ENCODE assay signal across 1 cellular context in the genomic region with DNA sequence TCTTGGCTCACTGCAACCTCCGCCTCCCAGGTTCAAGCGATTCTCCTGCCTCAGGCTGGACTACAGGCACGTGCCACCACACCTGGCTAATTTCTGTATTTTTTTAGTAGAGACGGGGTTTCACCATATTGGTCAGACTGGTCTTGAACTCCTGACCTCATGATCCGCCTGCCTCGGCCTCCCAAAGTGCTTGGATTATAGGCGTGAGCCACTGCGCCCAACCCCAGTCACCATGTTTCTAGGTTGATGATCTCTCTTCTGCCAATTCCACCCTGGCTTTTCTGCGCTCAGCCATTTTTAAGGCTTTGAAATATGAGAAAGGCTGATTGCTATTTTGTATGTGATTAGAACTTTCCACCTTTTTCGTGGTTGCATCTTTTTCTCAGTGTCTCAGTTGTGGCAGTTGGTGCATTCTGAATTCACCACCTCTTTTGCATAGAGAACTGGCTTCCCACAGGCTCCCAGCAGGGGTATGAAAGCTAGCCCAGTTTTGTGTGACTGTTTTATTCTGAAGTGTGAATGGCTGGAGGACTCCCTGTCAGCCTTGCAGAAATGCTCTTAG.
TF ChIP-seq lines count a peak whose summit lies in the region.

No MANE protein-coding gene starts in this region.

TF ChIP-seq in GM12878, 131 proteins besides CTCF, POLR2A, EP300 and RAD21 (continued from another document):
- TF ChIP-seq, protein P1, sequence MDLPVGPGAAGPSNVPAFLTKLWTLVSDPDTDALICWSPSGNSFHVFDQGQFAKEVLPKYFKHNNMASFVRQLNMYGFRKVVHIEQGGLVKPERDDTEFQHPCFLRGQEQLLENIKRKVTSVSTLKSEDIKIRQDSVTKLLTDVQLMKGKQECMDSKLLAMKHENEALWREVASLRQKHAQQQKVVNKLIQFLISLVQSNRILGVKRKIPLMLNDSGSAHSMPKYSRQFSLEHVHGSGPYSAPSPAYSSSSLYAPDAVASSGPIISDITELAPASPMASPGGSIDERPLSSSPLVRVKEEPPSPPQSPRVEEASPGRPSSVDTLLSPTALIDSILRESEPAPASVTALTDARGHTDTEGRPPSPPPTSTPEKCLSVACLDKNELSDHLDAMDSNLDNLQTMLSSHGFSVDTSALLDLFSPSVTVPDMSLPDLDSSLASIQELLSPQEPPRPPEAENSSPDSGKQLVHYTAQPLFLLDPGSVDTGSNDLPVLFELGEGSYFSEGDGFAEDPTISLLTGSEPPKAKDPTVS (IDR thresholded peaks at IDR 0.05; ENCODE audit: low read depth, low read length): no peak
- TF ChIP-seq MXI1 (IDR thresholded peaks at IDR 0.05; ENCODE audit: low read depth, low read length): no peak
- no peak for TF ChIP-seq RFX5 (IDR thresholded peaks at IDR 0.05; ENCODE audit: low read depth, low read length)
- TF ChIP-seq SUZ12 (IDR thresholded peaks at IDR 0.05; ENCODE audit: unreplicated experiment): no peak
- no peak for TF ChIP-seq POLR2AphosphoS5 (IDR thresholded peaks at IDR 0.05; ENCODE audit: low read length)
- TF ChIP-seq POU2F2 (IDR thresholded peaks at IDR 0.05; ENCODE audit: borderline replicate concordance, low read depth, low read length): peak; percentile 96; the same call in 2 of the 3 replicates
- TF ChIP-seq, protein P2, sequence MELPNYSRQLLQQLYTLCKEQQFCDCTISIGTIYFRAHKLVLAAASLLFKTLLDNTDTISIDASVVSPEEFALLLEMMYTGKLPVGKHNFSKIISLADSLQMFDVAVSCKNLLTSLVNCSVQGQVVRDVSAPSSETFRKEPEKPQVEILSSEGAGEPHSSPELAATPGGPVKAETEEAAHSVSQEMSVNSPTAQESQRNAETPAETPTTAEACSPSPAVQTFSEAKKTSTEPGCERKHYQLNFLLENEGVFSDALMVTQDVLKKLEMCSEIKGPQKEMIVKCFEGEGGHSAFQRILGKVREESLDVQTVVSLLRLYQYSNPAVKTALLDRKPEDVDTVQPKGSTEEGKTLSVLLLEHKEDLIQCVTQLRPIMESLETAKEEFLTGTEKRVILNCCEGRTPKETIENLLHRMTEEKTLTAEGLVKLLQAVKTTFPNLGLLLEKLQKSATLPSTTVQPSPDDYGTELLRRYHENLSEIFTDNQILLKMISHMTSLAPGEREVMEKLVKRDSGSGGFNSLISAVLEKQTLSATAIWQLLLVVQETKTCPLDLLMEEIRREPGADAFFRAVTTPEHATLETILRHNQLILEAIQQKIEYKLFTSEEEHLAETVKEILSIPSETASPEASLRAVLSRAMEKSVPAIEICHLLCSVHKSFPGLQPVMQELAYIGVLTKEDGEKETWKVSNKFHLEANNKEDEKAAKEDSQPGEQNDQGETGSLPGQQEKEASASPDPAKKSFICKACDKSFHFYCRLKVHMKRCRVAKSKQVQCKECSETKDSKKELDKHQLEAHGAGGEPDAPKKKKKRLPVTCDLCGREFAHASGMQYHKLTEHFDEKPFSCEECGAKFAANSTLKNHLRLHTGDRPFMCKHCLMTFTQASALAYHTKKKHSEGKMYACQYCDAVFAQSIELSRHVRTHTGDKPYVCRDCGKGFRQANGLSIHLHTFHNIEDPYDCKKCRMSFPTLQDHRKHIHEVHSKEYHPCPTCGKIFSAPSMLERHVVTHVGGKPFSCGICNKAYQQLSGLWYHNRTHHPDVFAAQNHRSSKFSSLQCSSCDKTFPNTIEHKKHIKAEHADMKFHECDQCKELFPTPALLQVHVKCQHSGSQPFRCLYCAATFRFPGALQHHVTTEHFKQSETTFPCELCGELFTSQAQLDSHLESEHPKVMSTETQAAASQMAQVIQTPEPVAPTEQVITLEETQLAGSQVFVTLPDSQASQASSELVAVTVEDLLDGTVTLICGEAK (IDR thresholded peaks at IDR 0.05; ENCODE audit: borderline replicate concordance): 0 out of 2 replicates have a peak, but pooled peaks have one; percentile 16
- TF ChIP-seq, protein P3, sequence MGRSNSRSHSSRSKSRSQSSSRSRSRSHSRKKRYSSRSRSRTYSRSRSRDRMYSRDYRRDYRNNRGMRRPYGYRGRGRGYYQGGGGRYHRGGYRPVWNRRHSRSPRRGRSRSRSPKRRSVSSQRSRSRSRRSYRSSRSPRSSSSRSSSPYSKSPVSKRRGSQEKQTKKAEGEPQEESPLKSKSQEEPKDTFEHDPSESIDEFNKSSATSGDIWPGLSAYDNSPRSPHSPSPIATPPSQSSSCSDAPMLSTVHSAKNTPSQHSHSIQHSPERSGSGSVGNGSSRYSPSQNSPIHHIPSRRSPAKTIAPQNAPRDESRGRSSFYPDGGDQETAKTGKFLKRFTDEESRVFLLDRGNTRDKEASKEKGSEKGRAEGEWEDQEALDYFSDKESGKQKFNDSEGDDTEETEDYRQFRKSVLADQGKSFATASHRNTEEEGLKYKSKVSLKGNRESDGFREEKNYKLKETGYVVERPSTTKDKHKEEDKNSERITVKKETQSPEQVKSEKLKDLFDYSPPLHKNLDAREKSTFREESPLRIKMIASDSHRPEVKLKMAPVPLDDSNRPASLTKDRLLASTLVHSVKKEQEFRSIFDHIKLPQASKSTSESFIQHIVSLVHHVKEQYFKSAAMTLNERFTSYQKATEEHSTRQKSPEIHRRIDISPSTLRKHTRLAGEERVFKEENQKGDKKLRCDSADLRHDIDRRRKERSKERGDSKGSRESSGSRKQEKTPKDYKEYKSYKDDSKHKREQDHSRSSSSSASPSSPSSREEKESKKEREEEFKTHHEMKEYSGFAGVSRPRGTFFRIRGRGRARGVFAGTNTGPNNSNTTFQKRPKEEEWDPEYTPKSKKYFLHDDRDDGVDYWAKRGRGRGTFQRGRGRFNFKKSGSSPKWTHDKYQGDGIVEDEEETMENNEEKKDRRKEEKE (IDR thresholded peaks at IDR 0.05): no peak
- TF ChIP-seq CREB1 (IDR thresholded peaks at IDR 0.05; ENCODE audit: low read depth): no peak
- TF ChIP-seq CHD4 (IDR thresholded peaks at IDR 0.05): no peak
- TF ChIP-seq ZSCAN29 (IDR thresholded peaks at IDR 0.05): no peak
TF ChIP-seq in GM12878: peak in this region for 33.
